In the genomic region with DNA sequence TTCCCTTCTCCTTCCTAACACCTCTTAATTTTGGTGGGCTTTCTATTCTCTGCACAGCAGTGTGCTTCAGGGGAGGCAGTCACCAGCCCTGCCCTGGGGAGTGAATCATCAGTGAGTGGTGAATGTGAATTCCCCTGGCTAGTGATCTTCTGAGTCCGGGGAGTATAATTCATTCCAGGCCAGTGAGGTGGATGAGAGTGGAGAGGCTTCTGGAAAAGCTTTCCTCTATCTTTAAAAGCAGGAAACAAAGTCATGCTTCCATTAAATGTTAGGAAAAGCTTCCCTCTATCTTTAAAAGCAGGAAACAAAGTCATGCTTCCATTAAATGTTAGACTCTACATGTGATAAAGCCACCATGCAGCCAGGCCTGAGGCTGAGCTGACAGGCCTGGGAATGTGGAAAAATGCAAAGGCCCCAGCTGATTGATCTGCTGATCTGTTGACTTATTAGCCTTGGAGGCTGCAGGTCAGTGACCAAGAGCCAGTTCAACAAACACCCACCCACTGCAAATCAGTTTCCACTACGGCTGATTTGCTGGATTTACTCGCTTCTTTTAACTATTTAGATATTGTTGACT, we compare ENCODE assay signal across 9 cellular contexts. TPM values are rescaled to one million over a fixed set of nuclear protein-coding genes. Genes with fewer than 3 reads are reported as not detected.
A peak's percentile ranks its signal among the peaks of the same experiment; 100 is the strongest.
DNase-seq lines count a peak whose midpoint lies in the region; ATAC-seq and TF ChIP-seq lines count a peak whose summit lies in the region.
"Had no signal": no experiment of that assay in that cellular context is flagged by ENCODE, and none has a peak within 500 bp of the region (broad histone marks: within the 10 kb centered on the region; RNA-seq: fewer than 3 reads in every experiment).

No MANE protein-coding gene starts in this region.

- no peak overlapping the region for H3K27ac Mint-ChIP-seq in activated naive CD8-positive, alpha-beta T cell treated with anti-CD3 and anti-CD28 coated beads for 36 hours

- peaks cover 22% of the 10 kb centered on the region for H3K4me1 Mint-ChIP-seq in activated naive CD8-positive, alpha-beta T cell treated with anti-CD3 and anti-CD28 coated beads for 36 hours

- TF ChIP-seq POLR2A in prostate gland (IDR thresholded peaks at IDR 0.05), result no peak

- DNase-seq in stimulated activated CD4-positive, alpha-beta T cell treated with anti-CD3 and anti-CD28 coated beads, Interleukin-4, amount 100 ng/mL, for 1 hour, result peak; percentile 8
- DNase-seq in stimulated activated CD4-positive, alpha-beta T cell treated with anti-CD3 and anti-CD28 coated beads, Interleukin-4, amount 100 ng/mL, for 4 hours, result no peak
- peak; percentile 17 for DNase-seq in activated naive CD8-positive, alpha-beta T cell treated with anti-CD3 and anti-CD28 coated beads for 36 hours
- DNase-seq in left lobe of liver (ENCODE audit: low spot score) (peak; percentile 66), prostate gland (ENCODE audit: low spot score) (no peak), NCI-H2107 treated with DMSO at 0.1 percent for 48 hours (lab: John Stamatoyannopoulos, UW; ENCODE audit: unreplicated experiment) (no peak)
- DNase-seq: activated CD4-positive, alpha-beta T cell treated with anti-CD3 and anti-CD28 coated beads, Interleukin-2, amount 50 U/mL, for 4 hours had no signal

- H3K27me3 ChIP-seq in prostate gland (replicated peaks; ENCODE audit: insufficient read depth), result no peaks in the 10 kb centered on the region

- no peaks in the 10 kb centered on the region for H3K27me3 Mint-ChIP-seq in activated naive CD8-positive, alpha-beta T cell treated with anti-CD3 and anti-CD28 coated beads for 36 hours

- no peak for TF ChIP-seq CTCF in prostate gland (IDR thresholded peaks at IDR 0.05)

- H3K27ac ChIP-seq in prostate gland, result no peak overlapping the region

- H3K9me3 ChIP-seq in prostate gland, result no peaks in the 10 kb centered on the region

- no peak overlapping the region for H3K4me3 Mint-ChIP-seq in activated naive CD8-positive, alpha-beta T cell treated with anti-CD3 and anti-CD28 coated beads for 36 hours

- H3K4me3 ChIP-seq in prostate gland, result no peak overlapping the region

- H3K36me3 Mint-ChIP-seq in activated naive CD8-positive, alpha-beta T cell treated with anti-CD3 and anti-CD28 coated beads for 36 hours, result no peaks in the 10 kb centered on the region

- H3K36me3 ChIP-seq in prostate gland, result no peaks in the 10 kb centered on the region

- WGBS in prostate gland, result 81% methylated on average over 3 of the region's 3 CpGs

- ATAC-seq in left lobe of liver (peak; percentile 57), GM18907 (IDR thresholded peaks at IDR 0.05; ENCODE audit: unreplicated experiment) (no peak), HG02884 (IDR thresholded peaks at IDR 0.05; ENCODE audit: unreplicated experiment) (no peak)

- no peaks in the 10 kb centered on the region for H3K4me1 ChIP-seq in prostate gland (replicated peaks)

- intact Hi-C loops in prostate gland (cut with DNase I), result no loop called here

- no peaks in the 10 kb centered on the region for H3K9me3 Mint-ChIP-seq in activated naive CD8-positive, alpha-beta T cell treated with anti-CD3 and anti-CD28 coated beads for 36 hours

RNA-seq across cellular contexts. Expression of a gene that starts 25.4 kb away (rescaled TPM):
- total RNA-seq in activated naive CD8-positive, alpha-beta T cell treated with anti-CD3 and anti-CD28 coated beads for 36 hours, result 10 to 100 TPM; 43.2 to 48.9 TPM
- total RNA-seq in left lobe of liver, result 142 TPM
- total RNA-seq in prostate gland, result 100 to 1,000 TPM; 246 to 293 TPM

Comparison
In these comparisons a context has a peak if more than half of its experiments do, and no peak if none do; other contexts are left out.
1. DNase-seq: peak in stimulated activated CD4-positive, alpha-beta T cell treated with anti-CD3 and anti-CD28 coated beads, Interleukin-4, amount 100 ng/mL, for 1 hour (single experiment), activated naive CD8-positive, alpha-beta T cell treated with anti-CD3 and anti-CD28 coated beads for 36 hours (single experiment) and left lobe of liver (single experiment); none in stimulated activated CD4-positive, alpha-beta T cell treated with anti-CD3 and anti-CD28 coated beads, Interleukin-4, amount 100 ng/mL, for 4 hours (0 of 2), prostate gland (single experiment) and NCI-H2107 treated with DMSO at 0.1 percent for 48 hours (single experiment).